Comparison of ENCODE assay signal across 14 cellular contexts in the genomic region with DNA sequence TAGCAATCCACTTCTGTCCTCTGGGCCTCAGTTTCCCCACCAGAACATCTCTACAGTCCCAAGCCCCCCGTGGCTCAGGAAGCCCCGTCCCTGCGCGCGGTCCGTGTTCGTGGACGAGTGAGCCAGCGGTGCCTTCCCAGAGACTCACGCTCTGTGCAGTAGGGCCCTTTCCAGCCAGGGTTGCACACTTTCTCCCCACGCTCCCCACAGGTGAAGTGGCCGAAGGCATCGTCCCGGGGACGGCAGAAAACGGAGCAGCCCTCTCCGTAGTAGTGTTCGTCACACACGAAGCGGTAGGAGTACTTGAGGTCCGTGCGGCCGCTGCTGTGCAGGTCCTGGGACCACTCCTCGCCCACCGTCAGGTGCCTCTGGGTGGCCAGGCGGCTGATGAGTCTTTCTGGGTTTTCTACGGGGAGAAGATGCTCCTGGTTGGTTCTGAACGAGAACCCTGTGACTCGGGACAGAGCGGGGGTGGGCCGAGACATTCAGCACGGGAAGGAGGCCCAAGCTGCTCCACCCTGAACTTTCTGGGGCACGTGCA. TPM values are rescaled to one million over a fixed set of nuclear protein-coding genes. Genes with fewer than 3 reads are reported as not detected.
DNase-seq lines count a peak whose midpoint lies in the region; ATAC-seq, FAIRE-seq and TF ChIP-seq lines count a peak whose summit lies in the region.
"Had no signal": no experiment of that assay in that cellular context is flagged by ENCODE, and none has a peak within 500 bp of the region (broad histone marks: within the 10 kb centered on the region; RNA-seq: fewer than 3 reads in every experiment).

No MANE protein-coding gene starts in this region.

- no peak for TF ChIP-seq EP300 in suprapubic skin (IDR thresholded peaks at IDR 0.05)

- H3K36me3 Mint-ChIP-seq in activated T-cell treated with anti-CD3 and anti-CD28 coated beads, Interleukin-2, amount 50 U/mL, for 72 hours (ENCODE audit: insufficient read depth in 2 of 2) = peaks cover 5 to 10% of the 10 kb centered on the region in 2 donors
- peaks cover 5% of the 10 kb centered on the region for H3K36me3 Mint-ChIP-seq in astrocyte (ENCODE audit: low read depth, unreplicated experiment)
- H3K36me3 Mint-ChIP-seq in memory B cell = no peaks in the 10 kb centered on the region

- H3K27ac ChIP-seq in astrocyte (ENCODE audit: low read depth, low read length) (no peak overlapping the region), suprapubic skin (no peak overlapping the region)
- H3K27ac ChIP-seq: HL-60, ovary had no signal

- no peak for TF ChIP-seq POLR2A in suprapubic skin (IDR thresholded peaks at IDR 0.05)

- H4K20me1 ChIP-seq in astrocyte (ENCODE audit: insufficient read depth, low read length) = peaks cover 19% of the 10 kb centered on the region

- no peak overlapping the region for H3K4me3 ChIP-seq in astrocyte (ENCODE audit: insufficient read depth, low read depth, low read length)
- H3K4me3 ChIP-seq in suprapubic skin = peak overlapping the region; percentile 76

- no peak overlapping the region for H3K4me2 ChIP-seq in astrocyte (ENCODE audit: low read length)

- WGBS in suprapubic skin = 72% methylated on average over 33 of the region's 33 CpGs

- peaks cover 37% of the 10 kb centered on the region for H3K27me3 Mint-ChIP-seq in activated T-cell treated with anti-CD3 and anti-CD28 coated beads, Interleukin-2, amount 50 U/mL, for 72 hours (ENCODE audit: low read depth)
- H3K27me3 Mint-ChIP-seq in astrocyte (ENCODE audit: low read depth, unreplicated experiment) (peaks cover 56% of the 10 kb centered on the region), memory B cell (peaks cover 17% of the 10 kb centered on the region)

- peaks cover 29% of the 10 kb centered on the region for H3K4me1 Mint-ChIP-seq in activated T-cell treated with anti-CD3 and anti-CD28 coated beads, Interleukin-2, amount 50 U/mL, for 72 hours (ENCODE audit: low read depth)
- peaks cover 13% of the 10 kb centered on the region for H3K4me1 Mint-ChIP-seq in astrocyte (ENCODE audit: low read depth, unreplicated experiment)
- peaks cover 29% of the 10 kb centered on the region for H3K4me1 Mint-ChIP-seq in memory B cell

- H3K27me3 ChIP-seq in astrocyte (ENCODE audit: insufficient read depth, low read length) (peaks cover 58% of the 10 kb centered on the region), suprapubic skin (peaks cover 13% of the 10 kb centered on the region)

- H3K27ac Mint-ChIP-seq in activated T-cell treated with anti-CD3 and anti-CD28 coated beads, Interleukin-2, amount 50 U/mL, for 72 hours = no peak overlapping the region
- H3K27ac Mint-ChIP-seq in astrocyte (ENCODE audit: unreplicated experiment) = no peak overlapping the region
- H3K27ac Mint-ChIP-seq in memory B cell = no peak overlapping the region

- no peaks in the 10 kb centered on the region for H3K9me3 ChIP-seq in astrocyte (ENCODE audit: insufficient read depth, low read depth, low read length)
- H3K9me3 ChIP-seq in suprapubic skin = no peaks in the 10 kb centered on the region
- H3K9me3 ChIP-seq: ovary, uterus had no signal

- H3K4me3 Mint-ChIP-seq in activated T-cell treated with anti-CD3 and anti-CD28 coated beads, Interleukin-2, amount 50 U/mL, for 72 hours = peak overlapping the region; percentile 74 to 82
- H3K4me3 Mint-ChIP-seq in astrocyte (ENCODE audit: unreplicated experiment) (peak overlapping the region; percentile 76), memory B cell (peak overlapping the region; percentile 84)

- no peak for TF ChIP-seq CTCF in astrocyte (IDR thresholded peaks at IDR 0.05; ENCODE audit: insufficient read depth, low read depth, low read length)
- no peak for TF ChIP-seq CTCF in suprapubic skin (IDR thresholded peaks at IDR 0.05)

- ATAC-seq in activated T-cell treated with anti-CD3 and anti-CD28 coated beads, Interleukin-2, amount 50 U/mL, for 72 hours (replicated peaks in 1 of 2) = no peak
- ATAC-seq in memory B cell (ENCODE audit: low read depth) (no peak), HG02571 (IDR thresholded peaks at IDR 0.05; ENCODE audit: unreplicated experiment) (no peak)

- no peak for DNase-seq in activated T-cell treated with anti-CD3 and anti-CD28 coated beads, Interleukin-2, amount 50 U/mL, for 72 hours
- DNase-seq in activated T-cell treated with anti-CD3 and anti-CD28 coated beads for 4 hours (no peak), astrocyte (ENCODE audit: low read depth) (no peak), memory B cell (ENCODE audit: low spot score in 2 of 2) (no peak), suprapubic skin (ENCODE audit: low spot score in 2 of 2) (no peak), SKM-1 treated with dmso at 0.1 percent for 144 hours (lab: John Stamatoyannopoulos, UW; ENCODE audit: unreplicated experiment) (no peak), NCI-H1105 treated with DMSO at 0.1 percent for 48 hours (lab: John Stamatoyannopoulos, UW) (no peak)
- DNase-seq: activated effector memory CD4-positive, alpha-beta T cell treated with Interleukin-2 at 50 U/mL for 16 hours; NCI-H1092; T1000; uterus had no signal

- FAIRE-seq in astrocyte (lab: Jason Lieb, UNC) = no peak

- no peaks in the 10 kb centered on the region for H3K79me2 ChIP-seq in astrocyte (ENCODE audit: insufficient read depth, low read length)

- no peak overlapping the region for H3K9ac ChIP-seq in astrocyte (ENCODE audit: low read length)

- no peaks in the 10 kb centered on the region for H3K9me3 Mint-ChIP-seq in activated T-cell treated with anti-CD3 and anti-CD28 coated beads, Interleukin-2, amount 50 U/mL, for 72 hours
- no peaks in the 10 kb centered on the region for H3K9me3 Mint-ChIP-seq in astrocyte (ENCODE audit: unreplicated experiment)
- H3K9me3 Mint-ChIP-seq in memory B cell = no peaks in the 10 kb centered on the region

- H3K36me3 ChIP-seq in astrocyte (ENCODE audit: insufficient read depth, low read length) (no peaks in the 10 kb centered on the region), suprapubic skin (peaks cover 24% of the 10 kb centered on the region)
- H3K36me3 ChIP-seq: ovary, uterus had no signal

- peaks cover 3% of the 10 kb centered on the region for H3K4me1 ChIP-seq in astrocyte (ENCODE audit: insufficient read depth, low read length)
- H3K4me1 ChIP-seq in suprapubic skin = peaks cover 60% of the 10 kb centered on the region

- H2AFZ ChIP-seq in astrocyte (ENCODE audit: low read depth, low read length) = no peak overlapping the region

RNA-seq across cellular contexts. Expression of a gene that starts 2.7 kb away (rescaled TPM):
- total RNA-seq in activated T-cell treated with anti-CD3 and anti-CD28 coated beads, Interleukin-2, amount 50 U/mL, for 72 hours = 1 to 10 TPM; 1.7 to 2.3 TPM
- 1.6 and 2.0 TPM in 2 replicates for total RNA-seq in astrocyte
- total RNA-seq in suprapubic skin = 10 to 100 TPM; 32.6 to 75.6 (median 46.9) TPM

RNA-seq across cellular contexts. Expression of a gene that starts 18.4 kb away (rescaled TPM):
- 10 to 100 TPM; 17.2 to 23.2 TPM for total RNA-seq in activated T-cell treated with anti-CD3 and anti-CD28 coated beads, Interleukin-2, amount 50 U/mL, for 72 hours
- 29.6 and 29.8 TPM in 2 replicates for total RNA-seq in astrocyte
- 10 to 100 TPM; 19.9 to 55.4 (median 27.6) TPM for total RNA-seq in suprapubic skin

Comparison
In these comparisons a context has a peak if more than half of its experiments do, and no peak if none do; other contexts are left out.
1. RNA of a gene that starts 2.7 kb away (total RNA-seq): 32.6 to 75.6 TPM in suprapubic skin; 1.7 to 2.3 TPM in activated T-cell treated with anti-CD3 and anti-CD28 coated beads, Interleukin-2, amount 50 U/mL, for 72 hours and 1.6 to 2.0 TPM in astrocyte; every median in the first group is over 10 times any median in the second.
2. Peak in every context shown above with its lines, with median percentiles within 50 percentile points of each other: H3K4me3 Mint-ChIP-seq.